ENCODE assay signal across 8 cellular contexts in the genomic region with DNA sequence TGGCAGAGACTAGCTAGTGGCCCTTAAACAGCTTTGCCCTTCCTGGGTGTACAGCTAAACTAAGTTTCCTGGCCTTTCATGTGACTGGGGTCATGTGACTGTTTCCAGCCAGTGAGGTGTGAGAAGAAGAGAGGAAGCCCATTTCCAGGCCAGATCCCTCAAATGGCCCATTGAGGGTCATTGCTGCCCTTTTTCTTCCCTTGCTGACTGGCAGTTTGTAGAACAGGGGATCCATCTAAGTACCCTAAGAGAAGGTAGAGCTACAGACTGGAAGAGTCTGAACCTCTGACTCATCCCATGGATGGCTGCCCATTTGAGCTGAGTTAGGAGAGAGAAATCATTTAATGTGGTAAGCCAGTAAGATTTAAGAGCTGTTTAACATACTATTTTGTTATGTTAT. TPM values are rescaled to one million over a fixed set of nuclear protein-coding genes. Genes with fewer than 3 reads are reported as not detected.
DNase-seq lines count a peak whose midpoint lies in the region; ATAC-seq and TF ChIP-seq lines count a peak whose summit lies in the region.

No MANE protein-coding gene starts in this region.

- intact Hi-C loops in CD4-positive, alpha-beta T cell (cut with DNase I, micrococcal nuclease): loop anchor here (5.0 to 10.0 kb wide), 3 partner anchors 128 to 505 kb away; partner anchors contain the start of genes CARM1 (in 1 of the 2), TIMM29 (in 1 of the 2), YIPF2 (in 1 of the 2) and ZNF653 (in 1 of the 2)

- peaks cover 44% of the 10 kb centered on the region for H3K4me1 Mint-ChIP-seq in CD4-positive, alpha-beta T cell (ENCODE audit: low read depth)
- H3K4me1 Mint-ChIP-seq in activated naive CD8-positive, alpha-beta T cell treated with anti-CD3 and anti-CD28 coated beads for 36 hours: peaks cover 31% of the 10 kb centered on the region

- peak overlapping the region; percentile 50 for H3K27ac Mint-ChIP-seq in CD4-positive, alpha-beta T cell
- H3K27ac Mint-ChIP-seq in activated naive CD8-positive, alpha-beta T cell treated with anti-CD3 and anti-CD28 coated beads for 36 hours: peak overlapping the region; percentile 89

- no peak for ATAC-seq in CD4-positive, alpha-beta T cell (ENCODE audit: poor library complexity)
- no peak for ATAC-seq in GM21786 (IDR thresholded peaks at IDR 0.05; ENCODE audit: unreplicated experiment)
- no peak for ATAC-seq in activated CD4-positive, CD25-positive, alpha-beta regulatory T cell treated with anti-CD3 and anti-CD28 coated beads, Interleukin-2, amount 50 U/mL, for 24 hours
- no peak for ATAC-seq in HG02610 (IDR thresholded peaks at IDR 0.05; ENCODE audit: unreplicated experiment)

- no peaks in the 10 kb centered on the region for H3K27me3 ChIP-seq in CD4-positive, alpha-beta T cell (ENCODE audit: control insufficient read depth, insufficient read depth, low read length)
- H3K27me3 ChIP-seq in Karpas-422 (ENCODE audit: low read length): no peaks in the 10 kb centered on the region

- peak overlapping the region; percentile 67 for H3K4me3 Mint-ChIP-seq in CD4-positive, alpha-beta T cell
- H3K4me3 Mint-ChIP-seq in activated naive CD8-positive, alpha-beta T cell treated with anti-CD3 and anti-CD28 coated beads for 36 hours: peak overlapping the region; percentile 52

- no peaks in the 10 kb centered on the region for H3K9me3 ChIP-seq in CD4-positive, alpha-beta T cell (ENCODE audit: control insufficient read depth, low read length)
- no peaks in the 10 kb centered on the region for H3K9me3 ChIP-seq in Karpas-422 (ENCODE audit: low read length)

- H3K27me3 Mint-ChIP-seq in CD4-positive, alpha-beta T cell: peaks cover 12% of the 10 kb centered on the region
- peaks cover 12% of the 10 kb centered on the region for H3K27me3 Mint-ChIP-seq in activated naive CD8-positive, alpha-beta T cell treated with anti-CD3 and anti-CD28 coated beads for 36 hours

- H3K27ac ChIP-seq in CD4-positive, alpha-beta T cell (ENCODE audit: low read depth, low read length): no peak overlapping the region
- H3K27ac ChIP-seq in Karpas-422 (ENCODE audit: low read length): peak overlapping the region; percentile 52

- H3K9ac ChIP-seq in Karpas-422 (ENCODE audit: low read length): peak overlapping the region; percentile 23

- no peaks in the 10 kb centered on the region for H4K20me1 ChIP-seq in Karpas-422 (ENCODE audit: insufficient read depth, low read depth, low read length)

- CTCF ChIA-PET in CD4-positive, alpha-beta T cell (lab: Charles Lee): interaction anchor here (1.3 to 3.4 kb wide), 2 partner anchors 57 to 83 kb away, joined by 7 to 16 read pairs; partner anchors contain the start of gene ODAD3

- no peak overlapping the region; the same call in 1 of the 2 replicates for H2AFZ ChIP-seq in Karpas-422 (ENCODE audit: low read length)

- TF ChIP-seq CTCF in CD4-positive, alpha-beta T cell (IDR thresholded peaks at IDR 0.05): no peak

- peaks cover 9% of the 10 kb centered on the region for H3K36me3 Mint-ChIP-seq in CD4-positive, alpha-beta T cell (ENCODE audit: low read depth)
- H3K36me3 Mint-ChIP-seq in activated naive CD8-positive, alpha-beta T cell treated with anti-CD3 and anti-CD28 coated beads for 36 hours: peaks cover 24% of the 10 kb centered on the region

- no peaks in the 10 kb centered on the region for H3K9me3 Mint-ChIP-seq in CD4-positive, alpha-beta T cell
- H3K9me3 Mint-ChIP-seq in activated naive CD8-positive, alpha-beta T cell treated with anti-CD3 and anti-CD28 coated beads for 36 hours: no peaks in the 10 kb centered on the region

- no peak for DNase-seq in CD4-positive, alpha-beta T cell
- DNase-seq in Karpas-422 (peak; percentile 78), lung microvascular endothelial cell (ENCODE audit: low read depth in 2 of 2) (peak; percentile 46 to 65), GOT3 (lab: John Stamatoyannopoulos, UW) (no peak)
- DNase-seq in activated naive CD8-positive, alpha-beta T cell treated with anti-CD3 and anti-CD28 coated beads for 36 hours: peak; percentile 22

- H3K4me1 ChIP-seq in Karpas-422 (ENCODE audit: low read length): peaks cover 62% of the 10 kb centered on the region

- peaks cover 46% of the 10 kb centered on the region for H3K79me2 ChIP-seq in Karpas-422 (ENCODE audit: low read length)

- POLR2A ChIA-PET in CD4-positive, alpha-beta T cell (lab: Charles Lee): interaction anchor here (0.9 to 1.0 kb wide), 2 partner anchors 45 to 58 kb away, joined by 3 to 7 read pairs; partner anchors contain the start of gene PRKCSH

- no peaks in the 10 kb centered on the region for H3K9me2 ChIP-seq in Karpas-422 (replicated peaks; ENCODE audit: insufficient read depth, low read length)

- no peak overlapping the region for H3K4me3 ChIP-seq in Karpas-422 (ENCODE audit: low read length)

- peak overlapping the region; percentile 91 for H3K4me2 ChIP-seq in Karpas-422 (ENCODE audit: low read depth, low read length, poor library complexity, severe bottlenecking)

- 0 out of 2 replicates have a peak, but pooled peaks cover 4% of the 10 kb centered on the region for H3K36me3 ChIP-seq in Karpas-422 (ENCODE audit: insufficient read depth, low read length)

RNA-seq across cellular contexts. Expression of gene SWSAP1, which starts 2.8 kb away (rescaled TPM):
- 1 to 10 TPM; 2.6 to 2.7 TPM for total RNA-seq in CD4-positive, alpha-beta T cell
- 7.4 and 12.6 TPM in 2 replicates for total RNA-seq in Karpas-422 (2014; rRNA removed; shearing (Covaris generic); ENCODE audit: low replicate concordance)
- total RNA-seq in activated naive CD8-positive, alpha-beta T cell treated with anti-CD3 and anti-CD28 coated beads for 36 hours: 1 to 10 TPM; 2.1 to 2.2 TPM
- 0.65 and 1.2 TPM in 2 replicates for total RNA-seq in lung microvascular endothelial cell

RNA-seq across cellular contexts. Expression of gene EPOR, which starts 6.9 kb away (rescaled TPM):
- 10 to 100 TPM; 10.9 to 11.3 TPM for total RNA-seq in CD4-positive, alpha-beta T cell
- total RNA-seq in Karpas-422 (2014; rRNA removed; shearing (Covaris generic); ENCODE audit: low replicate concordance): 8.5 and 16.7 TPM in 2 replicates
- 1 to 10 TPM; 3.6 to 4.5 TPM for total RNA-seq in activated naive CD8-positive, alpha-beta T cell treated with anti-CD3 and anti-CD28 coated beads for 36 hours
- total RNA-seq in lung microvascular endothelial cell: 5.0 and 5.8 TPM in 2 replicates

RNA-seq across cellular contexts. Expression of gene PLPPR2, which starts 22.0 kb away (rescaled TPM):
- 1 to 10 TPM; 8.2 TPM for total RNA-seq in CD4-positive, alpha-beta T cell
- 0.43 and 0.67 TPM in 2 replicates for total RNA-seq in Karpas-422 (2014; rRNA removed; shearing (Covaris generic); ENCODE audit: low replicate concordance)
- total RNA-seq in activated naive CD8-positive, alpha-beta T cell treated with anti-CD3 and anti-CD28 coated beads for 36 hours: 1 to 10 TPM in 1 of 2 experiments, under 1 TPM in 1; 0.70 to 1.2 TPM
- total RNA-seq in lung microvascular endothelial cell: 6.5 and 6.9 TPM in 2 replicates

RNA-seq across cellular contexts. Expression of gene CCDC159, which starts 30.9 kb away (rescaled TPM):
- 10 to 100 TPM; 35.5 to 42.4 TPM for total RNA-seq in CD4-positive, alpha-beta T cell
- total RNA-seq in Karpas-422 (2014; rRNA removed; shearing (Covaris generic); ENCODE audit: low replicate concordance): 2.9 and 14.8 TPM in 2 replicates
- 1 to 10 TPM; 6.9 to 8.3 TPM for total RNA-seq in activated naive CD8-positive, alpha-beta T cell treated with anti-CD3 and anti-CD28 coated beads for 36 hours
- 3.9 and 6.2 TPM in 2 replicates for total RNA-seq in lung microvascular endothelial cell

RNA-seq across cellular contexts. Expression of gene TMEM205, which starts 31.2 kb away (rescaled TPM):
- total RNA-seq in CD4-positive, alpha-beta T cell: 10 to 100 TPM in 1 of 2 experiments, 1 to 10 TPM in 1; 8.8 to 10.4 TPM
- 103 and 156 TPM in 2 replicates for total RNA-seq in Karpas-422 (2014; rRNA removed; shearing (Covaris generic); ENCODE audit: low replicate concordance)
- total RNA-seq in activated naive CD8-positive, alpha-beta T cell treated with anti-CD3 and anti-CD28 coated beads for 36 hours: 10 to 100 TPM; 20.1 to 22.5 TPM
- 83.7 and 105 TPM in 2 replicates for total RNA-seq in lung microvascular endothelial cell

Comparison
In these comparisons a context has a peak if more than half of its experiments do, and no peak if none do; other contexts are left out.
1. DNase-seq: peak in Karpas-422 (single experiment), activated naive CD8-positive, alpha-beta T cell treated with anti-CD3 and anti-CD28 coated beads for 36 hours (single experiment) and lung microvascular endothelial cell (2 of 2); none in CD4-positive, alpha-beta T cell (0 of 10) and GOT3 (single experiment).